ENCODE assay signal across 8 cellular contexts in the genomic region with DNA sequence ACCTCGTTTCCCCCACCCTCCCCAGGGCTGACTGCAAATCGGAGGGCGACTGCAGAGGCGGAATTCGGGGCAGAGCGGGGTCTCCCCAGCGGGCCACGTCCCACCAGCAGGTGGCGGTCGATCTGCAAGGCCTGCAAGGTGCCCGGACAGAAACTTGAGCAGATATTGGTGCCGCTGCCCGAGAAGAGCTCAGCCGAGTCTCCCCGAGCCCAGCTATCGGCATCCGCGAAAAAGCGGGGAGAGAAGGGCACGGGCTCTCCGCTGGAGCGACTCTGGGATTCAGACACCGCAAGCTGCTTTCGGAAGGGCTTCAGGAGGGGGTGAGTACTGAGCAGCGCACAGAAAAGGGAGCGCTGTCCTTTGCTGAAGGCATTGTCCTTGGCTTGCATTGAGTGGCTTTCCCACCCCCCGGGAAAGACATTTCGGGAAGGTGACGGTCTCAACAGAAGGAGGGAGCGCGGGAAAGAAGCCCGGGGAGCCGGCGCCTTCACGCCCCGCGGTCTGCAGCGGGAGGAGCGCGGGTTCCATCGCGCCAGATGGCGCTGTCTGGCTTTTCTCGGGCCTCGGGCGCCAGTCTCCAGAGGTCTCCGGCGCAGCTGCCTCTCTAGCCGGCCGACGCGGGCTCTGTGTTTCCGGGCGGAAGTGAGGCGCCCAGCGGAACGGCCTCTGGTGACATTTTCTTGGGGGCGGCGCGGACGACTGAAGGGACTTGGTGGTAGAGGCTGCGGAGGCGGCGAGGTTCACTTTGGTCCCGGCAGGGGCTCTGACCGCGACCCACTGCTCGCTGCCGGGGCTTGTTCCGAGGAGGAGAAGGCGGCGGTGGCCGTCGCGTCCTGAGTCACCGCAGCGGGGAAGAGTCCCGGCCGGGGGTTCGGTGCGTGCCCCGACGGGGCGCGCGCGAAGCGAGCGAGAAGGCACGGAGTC.
DNase-seq lines count a peak whose midpoint lies in the region; ATAC-seq and TF ChIP-seq lines count a peak whose summit lies in the region.

No MANE protein-coding gene starts in this region.

- peaks cover 8% of the 10 kb centered on the region for H3K4me1 ChIP-seq in cardiac muscle cell (ENCODE audit: low read depth)
- H3K4me1 ChIP-seq in parathyroid adenoma = peaks cover 5% of the 10 kb centered on the region
- peaks cover 0 to 40% (median 22%) of the 10 kb centered on the region in 4 donors for H3K4me1 ChIP-seq in tibial nerve

- peak overlapping the region; percentile 100 for H2AFZ ChIP-seq in parathyroid adenoma

- peak; percentile 86 for ATAC-seq in HG02759 (IDR thresholded peaks at IDR 0.05; ENCODE audit: unreplicated experiment)

- H3K27ac ChIP-seq in cardiac muscle cell (peak overlapping the region; percentile 86), parathyroid adenoma (peak overlapping the region; percentile 98), tibial nerve (peak overlapping the region; percentile 74 to 94 (median 86))

- H3K27me3 ChIP-seq in cardiac muscle cell (no peaks in the 10 kb centered on the region), parathyroid adenoma (ENCODE audit: control insufficient read depth, insufficient read depth, low read length) (no peaks in the 10 kb centered on the region), tibial nerve (no peaks in the 10 kb centered on the region)

- peak overlapping the region; percentile 94 for H3K4me3 ChIP-seq in cardiac muscle cell
- H3K4me3 ChIP-seq in parathyroid adenoma (ENCODE audit: low read depth, low read length) = peak overlapping the region; percentile 87
- H3K4me3 ChIP-seq in tibial nerve = peak overlapping the region; percentile 54 to 100 (median 92)

- TF ChIP-seq CTCF in GM12874 (IDR thresholded peaks at IDR 0.05; ENCODE audit: insufficient read depth, low read depth, low read length) (peak; percentile 99), cardiac muscle cell (IDR thresholded peaks at IDR 0.05; ENCODE audit: low read depth, low read length) (peak; percentile 90), parathyroid adenoma (IDR thresholded peaks at IDR 0.05) (peak; percentile 81), tibial nerve (IDR thresholded peaks at IDR 0.05) (peak; percentile 59 to 88 (median 87))

- WGBS in tibial nerve, 2 donors = 0 to 1% methylated on average over 53 to 70 of the region's 90 CpGs

- peak; percentile 58 to 85 for TF ChIP-seq EP300 in tibial nerve (IDR thresholded peaks at IDR 0.05)

- H3K9ac ChIP-seq in parathyroid adenoma = peak overlapping the region; percentile 94

- H3K9me3 ChIP-seq in cardiac muscle cell (ENCODE audit: low read depth) = no peaks in the 10 kb centered on the region
- no peaks in the 10 kb centered on the region for H3K9me3 ChIP-seq in parathyroid adenoma (ENCODE audit: control insufficient read depth, low read length)
- no peaks in the 10 kb centered on the region for H3K9me3 ChIP-seq in tibial nerve

- H3K4me2 ChIP-seq in parathyroid adenoma (ENCODE audit: low read length) = peak overlapping the region; percentile 98

- peaks cover 42% of the 10 kb centered on the region for H3K79me2 ChIP-seq in parathyroid adenoma

- peak; percentile 45 to 60 for TF ChIP-seq POLR2A in tibial nerve (IDR thresholded peaks at IDR 0.05)

- H3K36me3 ChIP-seq in cardiac muscle cell (no peaks in the 10 kb centered on the region), parathyroid adenoma (ENCODE audit: control insufficient read depth, insufficient read depth, low read length) (no peaks in the 10 kb centered on the region), tibial nerve (no peaks in the 10 kb centered on the region)

- peak; percentile 95 for DNase-seq in NCI-H1105 treated with DMSO at 0.1 percent for 48 hours (lab: John Stamatoyannopoulos, UW)
- peak; percentile 93 for DNase-seq in SKM-1 treated with dmso at 0.1 percent for 144 hours (lab: John Stamatoyannopoulos, UW; ENCODE audit: unreplicated experiment)
- peak; percentile 89 for DNase-seq in activated naive CD8-positive, alpha-beta T cell treated with anti-CD3 and anti-CD28 coated beads, Interleukin-2, amount 50 U/mL, for 16 hours (ENCODE audit: low read depth, low spot score)
- DNase-seq in cardiac muscle cell (ENCODE audit: low read depth in 1 of 2, low spot score in 1 of 2) = peak; percentile 93 to 97
- DNase-seq in tibial nerve (ENCODE audit: low spot score in 2 of 2) = peak; percentile 86 to 89

Comparison
In these comparisons a context has a peak if more than half of its experiments do, and no peak if none do; other contexts are left out.
1. Peak in every context shown above with its lines: DNase-seq, ATAC-seq, H3K4me3 ChIP-seq and H3K27ac ChIP-seq.